ENCODE assay signal across 10 cellular contexts in genomic region chr7:17274551-17275245, GRCh38. TPM values are rescaled to one million over a fixed set of nuclear protein-coding genes. Genes with fewer than 3 reads are reported as not detected.
DNase-seq lines count a peak whose midpoint lies in the region; ATAC-seq and TF ChIP-seq lines count a peak whose summit lies in the region.
"Had no signal": no experiment of that assay in that cellular context is flagged by ENCODE, and none has a peak within 500 bp of the region (broad histone marks: within the 10 kb centered on the region; RNA-seq: fewer than 3 reads in every experiment).

No MANE protein-coding gene starts in this region.

- in situ Hi-C loops in HAP-1 (cut with MboI; ENCODE audit: low sequenced_read_pairs), result no loop called here

- H3K27ac ChIP-seq in upper lobe of right lung, result peak overlapping the region; percentile 25

- peak; percentile 42 for DNase-seq in stimulated activated CD4-positive, alpha-beta T cell treated with anti-CD3 and anti-CD28 coated beads, Interleukin-15, amount 100 ng/mL, for 24 hours
- DNase-seq in stimulated activated CD4-positive, alpha-beta T cell treated with anti-CD3 and anti-CD28 coated beads, Interleukin-12 subunit alpha, Interleukin-12 subunit beta, amount 100 ng/mL, for 4 hours, result no peak
- peak; percentile 33 to 84 for DNase-seq in SW 1271 (lab: John Stamatoyannopoulos, UW)
- DNase-seq in fibroblast of mammary gland (ENCODE audit: low read depth), result peak; percentile 54
- DNase-seq in upper lobe of right lung, result no peak
- DNase-seq in HAP-1 (ENCODE audit: low spot score in 2 of 2), result no peak
- DNase-seq in NCI-H128 (lab: John Stamatoyannopoulos, UW; ENCODE audit: unreplicated experiment), result no peak
- DNase-seq: Caco-2, MG63 had no signal

- H3K36me3 ChIP-seq in upper lobe of right lung (no peaks in the 10 kb centered on the region), HAP-1 (replicated peaks) (no peaks in the 10 kb centered on the region)
- H3K36me3 ChIP-seq: MG63 had no signal

- no peak for TF ChIP-seq CTCF in fibroblast of mammary gland (conservative IDR thresholded peaks at IDR 0.05; ENCODE audit: control insufficient read depth, insufficient read depth, low read depth, low read length)
- no peak for TF ChIP-seq CTCF in upper lobe of right lung (IDR thresholded peaks at IDR 0.05)

- intact Hi-C loops in upper lobe of right lung (cut with DNase I), result no loop called here

- H3K27me3 ChIP-seq in upper lobe of right lung (no peaks in the 10 kb centered on the region), HAP-1 (ENCODE audit: low read depth) (peaks cover 10% of the 10 kb centered on the region)
- H3K27me3 ChIP-seq: MG63 had no signal

- H3K9me3 ChIP-seq in upper lobe of right lung (peaks cover 7% of the 10 kb centered on the region), HAP-1 (no peaks in the 10 kb centered on the region)

- peaks cover 8% of the 10 kb centered on the region for H3K4me1 ChIP-seq in upper lobe of right lung
- no peaks in the 10 kb centered on the region for H3K4me1 ChIP-seq in HAP-1
- H3K4me1 ChIP-seq: Caco-2 had no signal

- ATAC-seq in upper lobe of right lung, result peak; percentile 35
- no peak for ATAC-seq in GM19452 (IDR thresholded peaks at IDR 0.05; ENCODE audit: unreplicated experiment)

- H3K4me3 ChIP-seq in fibroblast of mammary gland (ENCODE audit: control insufficient read depth, low read depth, low read length), result no peak overlapping the region
- no peak overlapping the region for H3K4me3 ChIP-seq in upper lobe of right lung
- no peak overlapping the region for H3K4me3 ChIP-seq in HAP-1
- H3K4me3 ChIP-seq: MG63 had no signal

RNA-seq across cellular contexts. Expression of gene AHR, which starts 23.8 kb away (rescaled TPM):
- 118 TPM for total RNA-seq in upper lobe of right lung

Comparison
In these comparisons a context has a peak if more than half of its experiments do, and no peak if none do; other contexts are left out.
1. DNase-seq: peak in stimulated activated CD4-positive, alpha-beta T cell treated with anti-CD3 and anti-CD28 coated beads, Interleukin-15, amount 100 ng/mL, for 24 hours (single experiment), SW 1271 (2 of 2) and fibroblast of mammary gland (single experiment); none in stimulated activated CD4-positive, alpha-beta T cell treated with anti-CD3 and anti-CD28 coated beads, Interleukin-12 subunit alpha, Interleukin-12 subunit beta, amount 100 ng/mL, for 4 hours (single experiment), upper lobe of right lung (single experiment), HAP-1 (0 of 2) and NCI-H128 (single experiment).